Comparison of ENCODE assay signal across 18 cellular contexts in genomic region chr11:132895340-132895739, GRCh38.
DNase-seq lines count a peak whose midpoint lies in the region; ATAC-seq, FAIRE-seq and TF ChIP-seq lines count a peak whose summit lies in the region.
"Had no signal": no experiment of that assay in that cellular context is flagged by ENCODE, and none has a peak within 500 bp of the region (broad histone marks: within the 10 kb centered on the region; RNA-seq: fewer than 3 reads in every experiment).

No MANE protein-coding gene starts in this region.

- H3K4me3 Mint-ChIP-seq in stimulated activated naive CD8-positive, alpha-beta T cell treated with anti-CD3 and anti-CD28 coated beads, Interleukin-15, amount 100 ng/mL, for 72 hours, result no peak overlapping the region
- H3K4me3 Mint-ChIP-seq: activated CD4-positive, alpha-beta T cell treated with anti-CD3 and anti-CD28 coated beads for 36 hours; dendritic cell treated with granulocyte-macrophage colony-stimulating factor and Interleukin-4, amounts not matched to agents 40 ng/mL and 50 ng/mL, for 4 days had no signal

- no peak for FAIRE-seq in frontal cortex (lab: Jason Lieb, UNC)
- FAIRE-seq: GM19239 had no signal

- no peaks in the 10 kb centered on the region for H3K36me3 ChIP-seq in neuron (ENCODE audit: insufficient read depth, low read length)
- H3K36me3 ChIP-seq: Peyer's patch had no signal

- H3K27ac Mint-ChIP-seq in stimulated activated naive CD8-positive, alpha-beta T cell treated with anti-CD3 and anti-CD28 coated beads, Interleukin-15, amount 100 ng/mL, for 72 hours, result no peak overlapping the region
- H3K27ac Mint-ChIP-seq: activated CD4-positive, alpha-beta T cell treated with anti-CD3 and anti-CD28 coated beads for 36 hours; dendritic cell treated with granulocyte-macrophage colony-stimulating factor and Interleukin-4, amounts not matched to agents 40 ng/mL and 50 ng/mL, for 4 days had no signal

- H3K9me3 Mint-ChIP-seq in stimulated activated naive CD8-positive, alpha-beta T cell treated with anti-CD3 and anti-CD28 coated beads, Interleukin-15, amount 100 ng/mL, for 72 hours, result no peaks in the 10 kb centered on the region
- H3K9me3 Mint-ChIP-seq: dendritic cell treated with granulocyte-macrophage colony-stimulating factor and Interleukin-4, amounts not matched to agents 40 ng/mL and 50 ng/mL, for 4 days had no signal

- ATAC-seq in HG03439 (IDR thresholded peaks at IDR 0.05; ENCODE audit: unreplicated experiment), result no peak
- ATAC-seq in stimulated activated naive CD8-positive, alpha-beta T cell treated with anti-CD3 and anti-CD28 coated beads, Interleukin-15, amount 100 ng/mL, for 72 hours, result no peak
- ATAC-seq: activated CD4-positive, alpha-beta T cell treated with anti-CD3 and anti-CD28 coated beads for 36 hours had no signal

- H3K4me1 ChIP-seq in neuron (ENCODE audit: insufficient read depth, low read length), result peaks cover 6% of the 10 kb centered on the region
- H3K4me1 ChIP-seq: Peyer's patch, testis had no signal

- DNase-seq in COLO829 (ENCODE audit: low spot score), result peak; percentile 91
- DNase-seq in NCI-H510A (lab: John Stamatoyannopoulos, UW), result peak; percentile 67
- peak; percentile 50 for DNase-seq in epithelial cell of esophagus (ENCODE audit: low read depth)
- no peak for DNase-seq in retina
- no peak for DNase-seq in stimulated activated naive CD8-positive, alpha-beta T cell treated with anti-CD3 and anti-CD28 coated beads, Interleukin-15, amount 100 ng/mL, for 72 hours
- no peak for DNase-seq in frontal cortex (ENCODE audit: low spot score in 2 of 2)
- DNase-seq: activated CD4-positive, alpha-beta T cell treated with anti-CD3 and anti-CD28 coated beads for 36 hours; AML-193; aorta; COR-L47; NCI-H2107; Peyer's patch; testis had no signal

- no peaks in the 10 kb centered on the region for H3K9me3 ChIP-seq in neuron (ENCODE audit: low read length)
- H3K9me3 ChIP-seq: Peyer's patch, testis had no signal

- H3K4me1 Mint-ChIP-seq in stimulated activated naive CD8-positive, alpha-beta T cell treated with anti-CD3 and anti-CD28 coated beads, Interleukin-15, amount 100 ng/mL, for 72 hours, result no peaks in the 10 kb centered on the region
- H3K4me1 Mint-ChIP-seq: activated CD4-positive, alpha-beta T cell treated with anti-CD3 and anti-CD28 coated beads for 36 hours had no signal

- peak overlapping the region; percentile 38 for H2AFZ ChIP-seq in neuron (ENCODE audit: low read depth, low read length)

- no peaks in the 10 kb centered on the region for H3K27me3 Mint-ChIP-seq in stimulated activated naive CD8-positive, alpha-beta T cell treated with anti-CD3 and anti-CD28 coated beads, Interleukin-15, amount 100 ng/mL, for 72 hours
- H3K27me3 Mint-ChIP-seq: activated CD4-positive, alpha-beta T cell treated with anti-CD3 and anti-CD28 coated beads for 36 hours; dendritic cell treated with granulocyte-macrophage colony-stimulating factor and Interleukin-4, amounts not matched to agents 40 ng/mL and 50 ng/mL, for 4 days had no signal

- TF ChIP-seq CTCF in epithelial cell of esophagus (IDR thresholded peaks at IDR 0.05; ENCODE audit: insufficient read depth, low read depth, low read length, missing control alignments), result no peak

- H3K4me3 ChIP-seq in epithelial cell of esophagus (ENCODE audit: low read length) (no peak overlapping the region), neuron (ENCODE audit: low read length) (no peak overlapping the region)
- H3K4me3 ChIP-seq: Peyer's patch, skin epidermis, testis had no signal

- no peaks in the 10 kb centered on the region for H3K27me3 ChIP-seq in neuron (ENCODE audit: insufficient read depth, low read length)
- H3K27me3 ChIP-seq: Peyer's patch, testis had no signal

Comparison
In these comparisons a context has a peak if more than half of its experiments do, and no peak if none do; other contexts are left out.
1. DNase-seq: peak in COLO829 (single experiment), NCI-H510A (single experiment) and epithelial cell of esophagus (single experiment); none in retina (single experiment), stimulated activated naive CD8-positive, alpha-beta T cell treated with anti-CD3 and anti-CD28 coated beads, Interleukin-15, amount 100 ng/mL, for 72 hours (0 of 2) and frontal cortex (0 of 2).